In the genomic region with DNA sequence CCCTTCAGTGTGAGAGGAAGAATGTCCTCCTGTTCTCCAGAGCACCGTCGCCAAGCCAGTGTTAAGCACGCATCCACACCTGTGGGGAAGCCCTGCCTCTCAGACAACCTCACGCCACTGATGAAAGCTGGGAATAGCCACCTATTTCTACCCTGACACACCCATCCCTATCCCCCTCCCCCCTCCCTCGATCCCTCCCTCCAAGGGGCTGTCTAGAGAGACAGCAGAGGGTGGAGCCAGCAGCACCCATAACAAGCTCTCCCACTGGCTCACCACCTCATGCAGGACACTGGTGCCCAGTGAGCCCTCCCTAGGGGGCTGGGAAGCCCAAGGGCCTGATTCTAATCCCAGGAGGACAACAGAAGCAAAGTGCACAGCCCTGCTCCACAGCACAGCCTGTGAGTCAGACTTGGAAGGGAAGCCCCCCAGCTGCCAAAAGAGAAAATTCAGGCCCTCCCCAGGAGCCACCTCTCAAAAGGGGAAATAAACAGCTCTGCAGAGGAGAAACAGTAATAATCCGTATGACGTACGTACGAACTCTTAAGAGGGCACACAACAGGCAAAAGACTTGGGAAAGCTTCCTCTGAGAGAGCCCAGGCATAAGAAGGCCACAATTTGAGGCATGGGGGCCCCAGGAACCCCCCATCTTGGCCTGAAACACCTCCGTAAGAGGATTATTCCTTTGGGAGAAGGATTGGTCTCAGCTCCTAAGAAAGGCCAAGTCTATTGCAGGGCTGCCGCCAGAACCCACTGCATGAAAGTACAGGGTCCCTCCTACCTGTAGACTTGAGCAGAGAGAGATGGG, we compare ENCODE assay signal across 9 cellular contexts. TPM values are rescaled to one million over a fixed set of nuclear protein-coding genes. Genes with fewer than 3 reads are reported as not detected.
DNase-seq lines count a peak whose midpoint lies in the region; ATAC-seq, FAIRE-seq and TF ChIP-seq lines count a peak whose summit lies in the region.
"Had no signal": no experiment of that assay in that cellular context is flagged by ENCODE, and none has a peak within 500 bp of the region (broad histone marks: within the 10 kb centered on the region; RNA-seq: fewer than 3 reads in every experiment).

No MANE protein-coding gene starts in this region.

- H3K4me1 Mint-ChIP-seq in natural killer cell = peaks cover under 1 to 22% of the 10 kb centered on the region in 2 donors

- no peak overlapping the region for H3K4me3 Mint-ChIP-seq in natural killer cell
- H3K4me3 Mint-ChIP-seq: stimulated activated naive CD8-positive, alpha-beta T cell treated with anti-CD3 and anti-CD28 coated beads, Interleukin-15, Interleukin-2, amounts not matched to agents 100 ng/mL and 50 ng/mL, for 24 hours had no signal

- H3K36me3 ChIP-seq in K562 (ENCODE audit: control insufficient read depth, insufficient read depth, low read length) = no peaks in the 10 kb centered on the region
- H3K36me3 ChIP-seq in ovary = no peaks in the 10 kb centered on the region

- no peak overlapping the region for H3K4me3 ChIP-seq in K562
- no peak overlapping the region for H3K4me3 ChIP-seq in ovary

- TF ChIP-seq CTCF in K562 (IDR thresholded peaks at IDR 0.05 in 2 of 3, conservative IDR thresholded peaks at IDR 0.05 in 1 of 3; ENCODE audit: insufficient read depth in 2 of 3, low read depth in 1 of 3, low read length in 3 of 3) (peak in 2 of 3 experiments; percentile 7 to 28; a peak in 2 of 6 replicates), ovary (IDR thresholded peaks at IDR 0.05) (no peak), natural killer cell (IDR thresholded peaks at IDR 0.05) (no peak)

- H3K9me3 Mint-ChIP-seq in natural killer cell = no peaks in the 10 kb centered on the region
- H3K9me3 Mint-ChIP-seq: stimulated activated naive CD8-positive, alpha-beta T cell treated with anti-CD3 and anti-CD28 coated beads, Interleukin-15, Interleukin-2, amounts not matched to agents 100 ng/mL and 50 ng/mL, for 24 hours had no signal

- no peak for FAIRE-seq in K562 (lab: Jason Lieb, UNC)

- peaks cover 10% of the 10 kb centered on the region; the same call in 2 of the 3 replicates for H3K79me2 ChIP-seq in K562 (ENCODE audit: control insufficient read depth, insufficient read depth, low read length)

- H3K4me1 ChIP-seq in K562 (replicated peaks in 1 of 2; ENCODE audit: control insufficient read depth in 2 of 2, insufficient read depth in 2 of 2, low read length in 2 of 2) = peaks cover 11 to 36% of the 10 kb centered on the region in 2 experiments; a peak in 4 of 5 replicates
- peaks cover 38% of the 10 kb centered on the region for H3K4me1 ChIP-seq in ovary (ENCODE audit: insufficient read depth)

- 0 out of 2 replicates have a peak, but pooled peaks cover 5% of the 10 kb centered on the region for H4K20me1 ChIP-seq in K562 (replicated peaks; ENCODE audit: control insufficient read depth, insufficient read depth, low read length)

- H3K27ac Mint-ChIP-seq in natural killer cell = no peak overlapping the region
- H3K27ac Mint-ChIP-seq: stimulated activated naive CD8-positive, alpha-beta T cell treated with anti-CD3 and anti-CD28 coated beads, Interleukin-15, Interleukin-2, amounts not matched to agents 100 ng/mL and 50 ng/mL, for 24 hours had no signal

- BruUV-seq in K562 (replicated peaks; lab: Mats Ljungman, UMichigan) = no TSS peak

- no peaks in the 10 kb centered on the region for H3K9me1 ChIP-seq in K562 (ENCODE audit: control insufficient read depth, insufficient read depth, low read length)

- POLR2A ChIA-PET in K562 (lab: Yijun Ruan, JAX) = interaction anchor here (0.6 to 1.4 kb wide), 5 partner anchors 9 to 45 kb away, joined by 3 to 5 read pairs (median 4); no protein-coding TSS in a partner anchor

- no peaks in the 10 kb centered on the region for H3K27me3 Mint-ChIP-seq in natural killer cell (ENCODE audit: low read depth in 2 of 2)
- H3K27me3 Mint-ChIP-seq: stimulated activated naive CD8-positive, alpha-beta T cell treated with anti-CD3 and anti-CD28 coated beads, Interleukin-15, Interleukin-2, amounts not matched to agents 100 ng/mL and 50 ng/mL, for 24 hours had no signal

- no peaks in the 10 kb centered on the region for H3K9me3 ChIP-seq in K562 (replicated peaks; ENCODE audit: control insufficient read depth, insufficient read depth, low read depth, low read length)
- H3K9me3 ChIP-seq in ovary = no peaks in the 10 kb centered on the region

- peak; percentile 89 for DNase-seq in DMS79 (lab: John Stamatoyannopoulos, UW)
- peak; percentile 84 for DNase-seq in NCI-H345 (lab: John Stamatoyannopoulos, UW)
- DNase-seq in K562 (ENCODE audit: extremely low read depth in 1 of 4, low spot score in 3 of 4) = peak; percentile 44 to 61 (median 56)
- DNase-seq in ovary = peak in 4 of 5 donors; percentile 45 to 57 (median 56)
- DNase-seq in activated CD4-positive, alpha-beta T cell treated with anti-CD3 and anti-CD28 coated beads for 48 hours = no peak
- no peak for DNase-seq in natural killer cell
- DNase-seq in stimulated activated CD4-positive, alpha-beta T cell treated with anti-CD3 and anti-CD28 coated beads, Interleukin-4, amount 100 ng/mL, for 1 hour = no peak

- no peak for TF ChIP-seq POLR2A in K562 (conservative IDR thresholded peaks at IDR 0.05)
- no peak for TF ChIP-seq POLR2A in ovary (IDR thresholded peaks at IDR 0.05)

- peak; percentile 78 for ATAC-seq in K562
- no peak for ATAC-seq in GM18861 (IDR thresholded peaks at IDR 0.05; ENCODE audit: unreplicated experiment)
- no peak for ATAC-seq in natural killer cell

- no peaks in the 10 kb centered on the region for H3K36me3 Mint-ChIP-seq in natural killer cell

- H3K9ac ChIP-seq in K562 (ENCODE audit: insufficient read depth in 1 of 2, low read depth in 2 of 2, low read length in 2 of 2) = peak overlapping the region in 1 of 2 experiments; percentile 68; a peak in 1 of 4 replicates

- TF ChIP-seq EP300 in K562 (IDR thresholded peaks at IDR 0.05; ENCODE audit: low read length) (no peak), ovary (IDR thresholded peaks at IDR 0.05) (no peak)

- H3K4me2 ChIP-seq in K562 (ENCODE audit: insufficient read depth, low read length) = no peak overlapping the region

- intact Hi-C loops in K562 (cut with micrococcal nuclease) = loop anchor here (10.0 kb wide), 1 partner anchor 158 kb away; a partner anchor contains a TSS
- intact Hi-C loops in ovary (cut with DNase I) = loop anchor here in 1 of 4 donors (5.0 kb wide), 1 partner anchor 81 kb away; no protein-coding TSS in a partner anchor
- intact Hi-C loops in natural killer cell (cut with micrococcal nuclease) = no loop called here

- in situ Hi-C loops in K562 (cut with MboI) = no loop called here

- TF ChIP-seq RAD21 in K562 (CRISPR knock-in tag; conservative IDR thresholded peaks at IDR 0.05 in 1 of 2, IDR thresholded peaks at IDR 0.05 in 1 of 2) = no peak

- H3K27ac ChIP-seq in K562 (ENCODE audit: extremely low read depth, low read depth, low read length) = no peak overlapping the region
- H3K27ac ChIP-seq in ovary = peak overlapping the region; percentile 18 to 94

- WGBS in K562 (ENCODE audit: insufficient coverage, low coverage, missing lambda C conversion rate) = 75% methylated on average over 10 of the region's 11 CpGs
- 67 to 77% (median 75%) methylated on average over 11 of the region's 11 CpGs for WGBS in ovary, 3 donors

- H3K27me3 ChIP-seq in K562 (ENCODE audit: control insufficient read depth in 2 of 2, insufficient read depth in 2 of 2, low read length in 2 of 2) = no peaks in the 10 kb centered on the region
- H3K27me3 ChIP-seq in ovary = no peaks in the 10 kb centered on the region

- no peak overlapping the region for H2AFZ ChIP-seq in K562 (ENCODE audit: low read depth, low read length)

- CTCF ChIA-PET in K562 (lab: Yijun Ruan, JAX; ENCODE audit: low intra/inter-chr PET ratio) = no interaction called here

TF ChIP-seq in K562, 482 proteins besides CTCF, POLR2A, EP300 and RAD21 (continues in another document):
- TF ChIP-seq, protein P1, sequence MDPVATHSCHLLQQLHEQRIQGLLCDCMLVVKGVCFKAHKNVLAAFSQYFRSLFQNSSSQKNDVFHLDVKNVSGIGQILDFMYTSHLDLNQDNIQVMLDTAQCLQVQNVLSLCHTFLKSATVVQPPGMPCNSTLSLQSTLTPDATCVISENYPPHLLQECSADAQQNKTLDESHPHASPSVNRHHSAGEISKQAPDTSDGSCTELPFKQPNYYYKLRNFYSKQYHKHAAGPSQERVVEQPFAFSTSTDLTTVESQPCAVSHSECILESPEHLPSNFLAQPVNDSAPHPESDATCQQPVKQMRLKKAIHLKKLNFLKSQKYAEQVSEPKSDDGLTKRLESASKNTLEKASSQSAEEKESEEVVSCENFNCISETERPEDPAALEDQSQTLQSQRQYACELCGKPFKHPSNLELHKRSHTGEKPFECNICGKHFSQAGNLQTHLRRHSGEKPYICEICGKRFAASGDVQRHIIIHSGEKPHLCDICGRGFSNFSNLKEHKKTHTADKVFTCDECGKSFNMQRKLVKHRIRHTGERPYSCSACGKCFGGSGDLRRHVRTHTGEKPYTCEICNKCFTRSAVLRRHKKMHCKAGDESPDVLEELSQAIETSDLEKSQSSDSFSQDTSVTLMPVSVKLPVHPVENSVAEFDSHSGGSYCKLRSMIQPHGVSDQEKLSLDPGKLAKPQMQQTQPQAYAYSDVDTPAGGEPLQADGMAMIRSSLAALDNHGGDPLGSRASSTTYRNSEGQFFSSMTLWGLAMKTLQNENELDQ (CRISPR knock-in tag; IDR thresholded peaks at IDR 0.05; ENCODE audit: borderline replicate concordance) = no peak

RNA-seq across cellular contexts. Expression of a gene that starts 7.7 kb away (rescaled TPM):
- 47.2 and 96.1 TPM in 2 replicates for total RNA-seq in K562 (2011; cell fraction: chromatin; rRNA removed; ENCODE audit: low replicate concordance)
- total RNA-seq in K562 (2011; cell fraction: nucleolus; rRNA removed) = 35.9 and 38.0 TPM in 2 replicates
- total RNA-seq in K562 (2011; cell fraction: nucleoplasm; rRNA removed) = 28.2 and 28.5 TPM in 2 replicates
- total RNA-seq in K562 (2014; rRNA removed) (2.6 and 3.2 TPM in 2 replicates), K562 (2014; rRNA removed; fragmentation: Illumina TruSeq; extraction: Trizol) (1.8 and 2.9 TPM in 2 replicates), K562 (2015; rRNA removed; fragmentation: Illumina TruSeq; extraction: Trizol) (1.3 and 1.4 TPM in 2 replicates), K562 (2021) (10.4 and 10.8 TPM in 2 replicates), ovary (10 to 100 TPM; 11.1 to 71.8 (median 38.2) TPM), natural killer cell (10 to 100 TPM; 38.9 to 94.6 (median 42.5) TPM)
- polyA plus RNA-seq in K562 (2011; rRNA removed) (3.6 and 3.8 TPM in 2 replicates), K562 (2014; fragmentation: Illumina TruSeq; extraction: Trizol) (4.0 and 5.0 TPM in 2 replicates), K562 (2014; fragmentation: Nextera tagmentation; extraction: Ambion mirVana) (under 1 TPM; 0.03 to 0.14 TPM), K562 (2014; rRNA removed) (5.1 TPM in 2 replicates), ovary (10 to 100 TPM; 11.1 to 12.5 TPM)
- polyA plus RNA-seq in K562 (2011; cell fraction: cytosol; rRNA removed) = 1.7 and 2.8 TPM in 2 replicates
- polyA plus RNA-seq in K562 (2011; cell fraction: nucleus; rRNA removed) = 17.3 and 27.0 TPM in 2 replicates
- 4.0 and 6.1 TPM in 2 replicates for polyA plus RNA-seq in K562 (2012)
- polyA minus RNA-seq in K562 (2011; rRNA and poly(A)+ RNA removed) = 3.7 and 5.9 TPM in 2 replicates
- 2.4 and 4.4 TPM in 2 replicates for polyA minus RNA-seq in K562 (2011; cell fraction: cytosol; rRNA and poly(A)+ RNA removed)
- polyA minus RNA-seq in K562 (2011; cell fraction: nucleus; rRNA and poly(A)+ RNA removed) = 11.3 and 13.1 TPM in 2 replicates

Comparison
In these comparisons a context has a peak if more than half of its experiments do, and no peak if none do; other contexts are left out.
1. DNase-seq: peak in DMS79 (single experiment), NCI-H345 (single experiment), K562 (4 of 4) and ovary (4 of 5); none in activated CD4-positive, alpha-beta T cell treated with anti-CD3 and anti-CD28 coated beads for 48 hours (single experiment), natural killer cell (single experiment) and stimulated activated CD4-positive, alpha-beta T cell treated with anti-CD3 and anti-CD28 coated beads, Interleukin-4, amount 100 ng/mL, for 1 hour (single experiment).
2. CTCF ChIP-seq: peak in K562 (2 of 3); none in ovary (0 of 3) and natural killer cell (single experiment).